20 cellular contexts compared by ENCODE assay signal in the genomic region with DNA sequence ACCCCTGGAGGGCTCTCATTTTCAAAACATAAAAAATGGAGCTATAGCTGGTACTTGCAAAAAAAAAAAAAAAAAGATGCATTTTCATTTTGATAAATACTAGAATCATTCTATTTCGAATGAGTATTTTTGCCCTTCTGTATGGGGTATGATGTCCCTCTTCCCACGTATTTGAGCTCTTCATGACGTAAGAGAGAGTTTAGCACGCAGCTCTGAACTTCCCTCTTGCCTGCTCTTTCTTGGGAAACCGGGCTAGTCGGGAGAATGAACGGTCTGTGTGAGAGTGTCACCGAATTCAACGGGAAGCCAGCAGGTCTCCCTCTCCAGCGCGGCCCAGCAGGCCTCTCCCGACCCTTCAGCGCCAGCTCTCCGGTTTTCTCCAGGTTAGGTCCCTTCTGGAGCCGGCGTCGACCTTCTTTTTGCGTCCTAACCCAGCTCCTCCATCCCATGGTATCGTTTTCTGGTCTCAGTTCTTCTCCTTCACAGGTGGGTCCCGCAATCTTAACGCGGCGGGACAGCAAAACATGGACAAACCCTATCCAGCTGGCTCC.
DNase-seq lines count a peak whose midpoint lies in the region; ATAC-seq and TF ChIP-seq lines count a peak whose summit lies in the region.
"Had no signal": no experiment of that assay in that cellular context is flagged by ENCODE, and none has a peak within 500 bp of the region (broad histone marks: within the 10 kb centered on the region; RNA-seq: fewer than 3 reads in every experiment).

No MANE protein-coding gene starts in this region.

- peaks cover 38% of the 10 kb centered on the region for H3K4me1 Mint-ChIP-seq in dendritic cell treated with granulocyte-macrophage colony-stimulating factor and Interleukin-4, amounts not matched to agents 40 ng/mL and 50 ng/mL, for 4 days (ENCODE audit: low read depth)
- peaks cover 47% of the 10 kb centered on the region for H3K4me1 Mint-ChIP-seq in nephron progenitor cell
- H3K4me1 Mint-ChIP-seq in neural progenitor cell, result peaks cover 31% of the 10 kb centered on the region
- H3K4me1 Mint-ChIP-seq: IgD-negative memory B cell had no signal

- H3K9ac ChIP-seq in IMR-90 (ENCODE audit: low read depth, low read length), result no peak overlapping the region
- peak overlapping the region; percentile 71 for H3K9ac ChIP-seq in neural cell (ENCODE audit: low read length)
- H3K9ac ChIP-seq in neural progenitor cell, result no peak overlapping the region

- TF ChIP-seq CTCF in IMR-90 (conservative IDR thresholded peaks at IDR 0.05; ENCODE audit: low read depth, low read length), result no peak
- no peak for TF ChIP-seq CTCF in neural cell (IDR thresholded peaks at IDR 0.05; ENCODE audit: poor library complexity, severe bottlenecking)
- no peak for TF ChIP-seq CTCF in upper lobe of right lung (IDR thresholded peaks at IDR 0.05)
- no peak for TF ChIP-seq CTCF in nephron progenitor cell (IDR thresholded peaks at IDR 0.05)
- TF ChIP-seq CTCF in neural progenitor cell (IDR thresholded peaks at IDR 0.05), result no peak

- H3K14ac ChIP-seq in IMR-90 (replicated peaks; ENCODE audit: low read depth, low read length), result no peak overlapping the region

- H3K79me2 ChIP-seq in neural cell (replicated peaks; ENCODE audit: insufficient read depth, low read length) (no peaks in the 10 kb centered on the region), neural progenitor cell (ENCODE audit: low read depth) (no peaks in the 10 kb centered on the region)

- H3F3A ChIP-seq in neural cell (ENCODE audit: insufficient read depth, low read length, poor library complexity, severe bottlenecking) (peaks cover 6% of the 10 kb centered on the region), neural progenitor cell (ENCODE audit: low read depth) (peaks cover 15% of the 10 kb centered on the region)

- DNase-seq in IMR-90 (no peak), upper lobe of right lung (no peak), nephron progenitor cell (no peak), neural progenitor cell (ENCODE audit: low spot score) (no peak)
- DNase-seq: BE2C; C1 segment of cervical spinal cord; Caco-2; CD4-positive, alpha-beta T cell; DMS153; DMS79; GDM1; GOT3; H7; HFFc6 had no signal

- H4K5ac ChIP-seq in IMR-90 (ENCODE audit: low read depth, low read length), result no peak overlapping the region

- no peak overlapping the region for H3K27ac ChIP-seq in IMR-90 (ENCODE audit: insufficient read depth, low read length)
- H3K27ac ChIP-seq in neural cell (ENCODE audit: low read length), result peak overlapping the region; percentile 99
- H3K27ac ChIP-seq in upper lobe of right lung, result no peak overlapping the region
- H3K27ac ChIP-seq in neural progenitor cell, result no peak overlapping the region
- H3K27ac ChIP-seq: HL-60 had no signal

- WGBS in IMR-90 (ENCODE audit: extremely low coverage in 2 of 2, insufficient read length in 1 of 2), 2 experiments, result 92% methylated on average over 7 of the region's 23 CpGs; no CpG with 5 or more reads in 1 of the 2 experiments

- peaks cover 5% of the 10 kb centered on the region; the same call in 1 of the 2 replicates for H3K4me1 ChIP-seq in IMR-90 (ENCODE audit: control insufficient read depth, insufficient read depth, low read length)
- no peaks in the 10 kb centered on the region for H3K4me1 ChIP-seq in upper lobe of right lung
- H3K4me1 ChIP-seq in neural progenitor cell, result peaks cover 33% of the 10 kb centered on the region
- H3K4me1 ChIP-seq: BE2C had no signal

- no peak overlapping the region for H3K4me3 Mint-ChIP-seq in dendritic cell treated with granulocyte-macrophage colony-stimulating factor and Interleukin-4, amounts not matched to agents 40 ng/mL and 50 ng/mL, for 4 days
- H3K4me3 Mint-ChIP-seq in nephron progenitor cell, result no peak overlapping the region
- H3K4me3 Mint-ChIP-seq in neural progenitor cell, result no peak overlapping the region
- H3K4me3 Mint-ChIP-seq: CD4-positive, alpha-beta T cell; HFFc6; IgD-negative memory B cell had no signal

- intact Hi-C loops in IMR-90 (cut with micrococcal nuclease) (no loop called here), upper lobe of right lung (cut with DNase I) (no loop called here)
- intact Hi-C loops in dendritic cell treated with granulocyte-macrophage colony-stimulating factor and Interleukin-4, amounts not matched to agents 40 ng/mL and 50 ng/mL, for 4 days (cut with micrococcal nuclease), result no loop called here

- in situ Hi-C loops in IMR-90 (cut with MboI; ENCODE audit: low sequenced_read_pairs), result no loop called here

- TF ChIP-seq RAD21 in IMR-90 (IDR thresholded peaks at IDR 0.05; ENCODE audit: low read length), result no peak
- TF ChIP-seq RAD21 in neural cell (conservative IDR thresholded peaks at IDR 0.05), result no peak

- H4K20me1 ChIP-seq in IMR-90 (ENCODE audit: insufficient read depth, low read length) (no peaks in the 10 kb centered on the region), neural cell (ENCODE audit: insufficient read depth) (no peaks in the 10 kb centered on the region), neural progenitor cell (ENCODE audit: low read depth) (no peaks in the 10 kb centered on the region)

- CTCF ChIA-PET in IMR-90 (lab: Yijun Ruan, JAX), result interaction anchor here (0.7 kb wide), 1 partner anchor 325 kb away, joined by 3 read pairs; no protein-coding TSS in a partner anchor

- H3K9me3 Mint-ChIP-seq in dendritic cell treated with granulocyte-macrophage colony-stimulating factor and Interleukin-4, amounts not matched to agents 40 ng/mL and 50 ng/mL, for 4 days, result no peaks in the 10 kb centered on the region
- H3K9me3 Mint-ChIP-seq in nephron progenitor cell (no peaks in the 10 kb centered on the region), neural progenitor cell (peaks cover 3% of the 10 kb centered on the region)
- H3K9me3 Mint-ChIP-seq: CD4-positive, alpha-beta T cell; HFFc6; IgD-negative memory B cell had no signal

- no peak overlapping the region for H4K91ac ChIP-seq in IMR-90 (ENCODE audit: insufficient read depth, low read depth, low read length)

- no peaks in the 10 kb centered on the region for H3K36me3 Mint-ChIP-seq in dendritic cell treated with granulocyte-macrophage colony-stimulating factor and Interleukin-4, amounts not matched to agents 40 ng/mL and 50 ng/mL, for 4 days (ENCODE audit: low read depth)
- H3K36me3 Mint-ChIP-seq in nephron progenitor cell (ENCODE audit: low read depth), result no peaks in the 10 kb centered on the region
- H3K36me3 Mint-ChIP-seq in neural progenitor cell, result no peaks in the 10 kb centered on the region
- H3K36me3 Mint-ChIP-seq: IgD-negative memory B cell had no signal

- H3K27me3 Mint-ChIP-seq in dendritic cell treated with granulocyte-macrophage colony-stimulating factor and Interleukin-4, amounts not matched to agents 40 ng/mL and 50 ng/mL, for 4 days, result peaks cover 7% of the 10 kb centered on the region
- H3K27me3 Mint-ChIP-seq in nephron progenitor cell (ENCODE audit: low read depth, poor library complexity) (peaks cover 3% of the 10 kb centered on the region), neural progenitor cell (ENCODE audit: insufficient read depth, low read depth) (no peaks in the 10 kb centered on the region)
- H3K27me3 Mint-ChIP-seq: CD4-positive, alpha-beta T cell had no signal

- no peak for TF ChIP-seq EP300 in neural cell (conservative IDR thresholded peaks at IDR 0.05; ENCODE audit: poor library complexity, severe bottlenecking)

- H3K79me1 ChIP-seq in IMR-90 (ENCODE audit: low read depth in 1 of 2, low read length in 2 of 2), result no peaks in the 10 kb centered on the region

- dilution Hi-C loops in IMR-90 (cut with HindIII; ENCODE audit: low sequenced_read_pairs, unreplicated experiment), result no loop called here

- H2AK5ac ChIP-seq in IMR-90 (ENCODE audit: low read depth, low read length), result peak overlapping the region; percentile 54; the same call in 1 of the 2 replicates

- H3K9me3 ChIP-seq in IMR-90 (ENCODE audit: control insufficient read depth, insufficient read depth, low read length) (no peaks in the 10 kb centered on the region), neural cell (ENCODE audit: low read length) (no peaks in the 10 kb centered on the region), upper lobe of right lung (no peaks in the 10 kb centered on the region), neural progenitor cell (ENCODE audit: low read depth) (no peaks in the 10 kb centered on the region)
- H3K9me3 ChIP-seq: BE2C, Caco-2 had no signal

- H2AK9ac ChIP-seq in IMR-90 (replicated peaks; ENCODE audit: low read depth, low read length, poor library complexity), result no peak overlapping the region

- no peak overlapping the region for H3K18ac ChIP-seq in IMR-90 (ENCODE audit: low read depth, low read length)

- no peak overlapping the region for H3K4ac ChIP-seq in IMR-90 (ENCODE audit: low read depth, low read length)

- H3K9me1 ChIP-seq in IMR-90 (ENCODE audit: insufficient read depth, low read length), result peaks cover 3% of the 10 kb centered on the region; the same call in 1 of the 2 replicates

- no peak overlapping the region for H4K8ac ChIP-seq in IMR-90 (ENCODE audit: low read depth in 2 of 2, low read length in 2 of 2)

- POLR2A ChIA-PET in IMR-90 (lab: Charles Lee; ENCODE audit: unreplicated experiment), result interaction anchor here (0.5 kb wide), 1 partner anchor 22 kb away, joined by 3 read pairs; no protein-coding TSS in a partner anchor

- no peak overlapping the region for H2BK5ac ChIP-seq in IMR-90 (ENCODE audit: low read depth, low read length, poor library complexity, severe bottlenecking)

- H3K27ac Mint-ChIP-seq in dendritic cell treated with granulocyte-macrophage colony-stimulating factor and Interleukin-4, amounts not matched to agents 40 ng/mL and 50 ng/mL, for 4 days, result peak overlapping the region; percentile 86
- H3K27ac Mint-ChIP-seq in nephron progenitor cell, result no peak overlapping the region
- H3K27ac Mint-ChIP-seq in neural progenitor cell, result no peak overlapping the region
- H3K27ac Mint-ChIP-seq: CD4-positive, alpha-beta T cell; HFFc6; IgD-negative memory B cell had no signal

- no TSS peak for BruUV-seq in IMR-90 (replicated peaks; lab: Mats Ljungman, UMichigan)

- H3K36me3 ChIP-seq in IMR-90 (ENCODE audit: control insufficient read depth, insufficient read depth, low read length) (no peaks in the 10 kb centered on the region), neural cell (ENCODE audit: insufficient read depth, low read length) (no peaks in the 10 kb centered on the region), upper lobe of right lung (no peaks in the 10 kb centered on the region), neural progenitor cell (no peaks in the 10 kb centered on the region)
- H3K36me3 ChIP-seq: BE2C had no signal

- H3K4me3 ChIP-seq in IMR-90 (ENCODE audit: insufficient read depth, low read depth, low read length), result no peak overlapping the region
- peak overlapping the region; percentile 46 for H3K4me3 ChIP-seq in neural cell (ENCODE audit: low read length)
- H3K4me3 ChIP-seq in upper lobe of right lung, result no peak overlapping the region
- H3K4me3 ChIP-seq in neural progenitor cell, result no peak overlapping the region

- H2BK120ac ChIP-seq in IMR-90 (ENCODE audit: low read depth, low read length), result no peak overlapping the region

- no peak for TF ChIP-seq POLR2A in IMR-90 (IDR thresholded peaks at IDR 0.05; ENCODE audit: low read depth, low read length)

- H2AFZ ChIP-seq in IMR-90 (replicated peaks; ENCODE audit: low read length, poor library complexity) (no peak overlapping the region), neural cell (ENCODE audit: low read depth, low read length) (no peak overlapping the region), neural progenitor cell (replicated peaks) (no peak overlapping the region)

- H3K27me3 ChIP-seq in IMR-90 (ENCODE audit: control insufficient read depth, insufficient read depth, low read length), result no peaks in the 10 kb centered on the region
- H3K27me3 ChIP-seq in neural cell (ENCODE audit: insufficient read depth, low read depth, low read length), result no peaks in the 10 kb centered on the region
- no peaks in the 10 kb centered on the region for H3K27me3 ChIP-seq in upper lobe of right lung
- no peaks in the 10 kb centered on the region for H3K27me3 ChIP-seq in neural progenitor cell
- H3K27me3 ChIP-seq: BE2C had no signal

- H3K56ac ChIP-seq in IMR-90 (ENCODE audit: extremely low read depth, insufficient read depth, low read length), result no peak overlapping the region

- no peak overlapping the region for H3K4me2 ChIP-seq in IMR-90 (ENCODE audit: low read depth, low read length)
- H3K4me2 ChIP-seq in neural cell (ENCODE audit: low read length), result peak overlapping the region; percentile 4
- no peak overlapping the region for H3K4me2 ChIP-seq in neural progenitor cell

- no peaks in the 10 kb centered on the region for H3K9me2 ChIP-seq in neural cell (ENCODE audit: insufficient read depth, low read length)

- H2BK15ac ChIP-seq in IMR-90 (ENCODE audit: low read depth, low read length), result no peak overlapping the region

- no peak overlapping the region for H3K23ac ChIP-seq in IMR-90 (ENCODE audit: low read depth, low read length)

- H2BK20ac ChIP-seq in IMR-90 (ENCODE audit: low read depth, low read length), result no peak overlapping the region

- ATAC-seq in IMR-90 (ENCODE audit: low read depth), result no peak
- peak; percentile 28 for ATAC-seq in upper lobe of right lung
- no peak for ATAC-seq in GM18511 (IDR thresholded peaks at IDR 0.05; ENCODE audit: unreplicated experiment)
- ATAC-seq: HCT116 had no signal
